Comparison of ENCODE assay signal across 12 cellular contexts in genomic region chr20:58906111-58906510, GRCh38. TPM values are rescaled to one million over a fixed set of nuclear protein-coding genes. Genes with fewer than 3 reads are reported as not detected.
DNase-seq lines count a peak whose midpoint lies in the region; ATAC-seq, FAIRE-seq and TF ChIP-seq lines count a peak whose summit lies in the region.
"Had no signal": no experiment of that assay in that cellular context is flagged by ENCODE, and none has a peak within 500 bp of the region (broad histone marks: within the 10 kb centered on the region; RNA-seq: fewer than 3 reads in every experiment).

No MANE protein-coding gene starts in this region.

- no peaks in the 10 kb centered on the region for H3K27me3 ChIP-seq in BLaER1
- H3K27me3 ChIP-seq in ascending aorta: no peaks in the 10 kb centered on the region
- H3K27me3 ChIP-seq in neutrophil: no peaks in the 10 kb centered on the region
- H3K27me3 ChIP-seq in SJCRH30: no peaks in the 10 kb centered on the region
- H3K27me3 ChIP-seq: ovary had no signal

- no peak for ATAC-seq in GM21529 (IDR thresholded peaks at IDR 0.05; ENCODE audit: unreplicated experiment)

- H3K27ac ChIP-seq in BLaER1: peak overlapping the region; percentile 95
- H3K27ac ChIP-seq in ascending aorta: peak overlapping the region; percentile 83 to 92
- peak overlapping the region; percentile 77 for H3K27ac ChIP-seq in neutrophil
- H3K27ac ChIP-seq in SJCRH30: no peak overlapping the region

- peak overlapping the region; percentile 86; the same call in 1 of the 2 replicates for H3K9ac ChIP-seq in BLaER1

- peaks cover 43% of the 10 kb centered on the region for H4K20me1 ChIP-seq in BLaER1

- peak overlapping the region; percentile 92 for H3K4me2 ChIP-seq in BLaER1

- no peaks in the 10 kb centered on the region for H3K9me3 ChIP-seq in BLaER1
- H3K9me3 ChIP-seq in ascending aorta: no peaks in the 10 kb centered on the region
- H3K9me3 ChIP-seq in neutrophil: peaks cover 3% of the 10 kb centered on the region
- no peaks in the 10 kb centered on the region for H3K9me3 ChIP-seq in SJCRH30 (replicated peaks)
- H3K9me3 ChIP-seq: ovary had no signal

- no peak for TF ChIP-seq CTCF in ascending aorta (IDR thresholded peaks at IDR 0.05)
- no peak for TF ChIP-seq CTCF in neutrophil (IDR thresholded peaks at IDR 0.05)

- intact Hi-C loops in ascending aorta (cut with DNase I): loop anchor here (1.0 to 5.0 kb wide), 2 partner anchors 75 to 126 kb away; partner anchors contain the start of genes ATP5F1E and NELFCD

- CTCF ChIA-PET in HEK293T (lab: Yijun Ruan, JAX): no interaction called here

- H3K36me3 ChIP-seq in BLaER1 (peaks cover 86% of the 10 kb centered on the region), ascending aorta (peaks cover 52 to 59% of the 10 kb centered on the region in 2 donors), neutrophil (peaks cover 67% of the 10 kb centered on the region), SJCRH30 (peaks cover 91% of the 10 kb centered on the region)
- H3K36me3 ChIP-seq: ovary had no signal

- DNase-seq in GM12892 (ENCODE audit: insufficient read length) (no peak), ascending aorta (ENCODE audit: low spot score in 2 of 2) (no peak), DMS114 treated with DMSO at 0.1 percent for 48 hours (lab: John Stamatoyannopoulos, UW; ENCODE audit: unreplicated experiment) (no peak), HEK293T (ENCODE audit: extremely low spot score) (no peak), SJCRH30 (no peak)
- DNase-seq: NCI-H1694 treated with DMSO at 0.1 percent for 48 hours, NCI-H510A treated with DMSO at 0.1 percent for 48 hours, ovary had no signal

- H3K4me3 ChIP-seq in BLaER1 (0 out of 2 replicates have a peak overlapping the region, but pooled peaks have one; percentile 59), ascending aorta (no peak overlapping the region), neutrophil (ENCODE audit: low read depth in 1 of 2, low read length in 1 of 2) (peak overlapping the region in 1 of 2 experiments; percentile 22), SJCRH30 (no peak overlapping the region)
- H3K4me3 ChIP-seq: ovary had no signal

- FAIRE-seq in GM12892 (lab: Jason Lieb, UNC): no peak
- FAIRE-seq: TTC549 had no signal

- H3K4me1 ChIP-seq in BLaER1: peaks cover 92% of the 10 kb centered on the region
- H3K4me1 ChIP-seq in ascending aorta: peaks cover 15 to 28% of the 10 kb centered on the region in 2 donors
- H3K4me1 ChIP-seq in neutrophil (ENCODE audit: control insufficient read depth in 1 of 2, insufficient read depth in 1 of 2, low read depth in 1 of 2, low read length in 1 of 2): peaks cover 31 to 32% of the 10 kb centered on the region in 2 experiments
- H3K4me1 ChIP-seq in SJCRH30: peaks cover 31% of the 10 kb centered on the region

- peak; percentile 23; the same call in 1 of the 2 replicates for TF ChIP-seq POLR2A in GM12892 (IDR thresholded peaks at IDR 0.05; ENCODE audit: low read depth, low read length)

- POLR2A ChIA-PET in HEK293T (lab: Yijun Ruan, JAX): no interaction called here

TF ChIP-seq in HEK293T, 16 proteins besides CTCF, POLR2A, EP300 and RAD21:
- no peak for TF ChIP-seq SP1 (IDR thresholded peaks at IDR 0.05)
- TF ChIP-seq BHLHE40 (IDR thresholded peaks at IDR 0.05; ENCODE audit: borderline replicate concordance): no peak
- TF ChIP-seq SUZ12 (IDR thresholded peaks at IDR 0.05): no peak
- no peak for TF ChIP-seq FOXK2 (IDR thresholded peaks at IDR 0.05)
- TF ChIP-seq CTBP1 (IDR thresholded peaks at IDR 0.05; ENCODE audit: borderline replicate concordance): no peak
- TF ChIP-seq TARDBP (IDR thresholded peaks at IDR 0.05): no peak
- no peak for TF ChIP-seq LEF1 (IDR thresholded peaks at IDR 0.05; ENCODE audit: borderline replicate concordance)
- no peak for TF ChIP-seq PKNOX1 (IDR thresholded peaks at IDR 0.05)
- no peak for TF ChIP-seq ARNT (IDR thresholded peaks at IDR 0.05)
- TF ChIP-seq FOXM1 (IDR thresholded peaks at IDR 0.05; ENCODE audit: borderline replicate concordance): no peak
- TF ChIP-seq HDGF (IDR thresholded peaks at IDR 0.05; ENCODE audit: borderline replicate concordance): no peak
- no peak for TF ChIP-seq NFRKB (IDR thresholded peaks at IDR 0.05)
- no peak for TF ChIP-seq L3MBTL2 (conservative IDR thresholded peaks at IDR 0.05)
- no peak for TF ChIP-seq ZNF384 (IDR thresholded peaks at IDR 0.05)
- TF ChIP-seq FOXA1 (IDR thresholded peaks at IDR 0.05): no peak
- TF ChIP-seq ELF4 (IDR thresholded peaks at IDR 0.05): no peak

RNA-seq across cellular contexts. Expression of gene GNAS, which starts 53.6 kb away (rescaled TPM):
- 586 TPM for polyA plus RNA-seq in GM12892 (2012; ENCODE audit: missing spikeins)
- total RNA-seq in ascending aorta: 663 TPM
- total RNA-seq in SJCRH30 (2014; rRNA removed; shearing (Covaris generic)): 2,094 and 2,122 TPM in 2 replicates

RNA-seq across cellular contexts. Expression of gene GNAS-AS1, which starts 55.4 kb away (rescaled TPM):
- 0.59 TPM for polyA plus RNA-seq in GM12892 (2012; ENCODE audit: missing spikeins)
- total RNA-seq in ascending aorta: not detected
- not detected in 2 replicates for total RNA-seq in SJCRH30 (2014; rRNA removed; shearing (Covaris generic))
